In genomic region chr22:38056969-38057841, GRCh38 we compare ENCODE assay signal across 1 cellular context.
TF ChIP-seq lines count a peak whose summit lies in the region.

TSS of gene PICK1 (plus strand) at chr22:38057404. CDS start at chr22:38057810, 406 bp downstream.

TF ChIP-seq in HepG2, 621 proteins besides CTCF, POLR2A, EP300 and RAD21 (continued from another document and continues in another):
- TF ChIP-seq GFI1 (CRISPR knock-in tag; IDR thresholded peaks at IDR 0.05; ENCODE audit: borderline replicate concordance) (peak; percentile 38; the same call in 1 of the 2 replicates), HOXA9 (CRISPR knock-in tag; IDR thresholded peaks at IDR 0.05; ENCODE audit: borderline replicate concordance) (no peak), ZKSCAN5 (CRISPR knock-in tag; IDR thresholded peaks at IDR 0.05) (no peak), ZBTB8A (CRISPR knock-in tag; IDR thresholded peaks at IDR 0.05; ENCODE audit: borderline replicate concordance, low read depth) (no peak), ZNF619 (CRISPR knock-in tag; IDR thresholded peaks at IDR 0.05) (no peak), MIER3 (CRISPR knock-in tag; IDR thresholded peaks at IDR 0.05; ENCODE audit: borderline replicate concordance) (0 out of 2 replicates have a peak, but pooled peaks have one; percentile 15), JUN (CRISPR knock-in tag; IDR thresholded peaks at IDR 0.05) (no peak), ZNF605 (CRISPR knock-in tag; IDR thresholded peaks at IDR 0.05) (0 out of 2 replicates have a peak, but pooled peaks have one; percentile 21), ZNF780A (CRISPR knock-in tag; IDR thresholded peaks at IDR 0.05) (no peak), ZBTB10 (CRISPR knock-in tag; IDR thresholded peaks at IDR 0.05; ENCODE audit: borderline replicate concordance) (no peak), THAP7 (CRISPR knock-in tag; IDR thresholded peaks at IDR 0.05) (peak; percentile 100), TRAFD1 (CRISPR knock-in tag; IDR thresholded peaks at IDR 0.05; ENCODE audit: borderline replicate concordance) (no peak), AKAP8 (CRISPR knock-in tag; IDR thresholded peaks at IDR 0.05) (no peak), RFX1 (IDR thresholded peaks at IDR 0.05) (peak; percentile 88), DPF2 (CRISPR knock-in tag; IDR thresholded peaks at IDR 0.05; ENCODE audit: borderline replicate concordance, low read depth) (no peak), ARNTL (CRISPR knock-in tag; IDR thresholded peaks at IDR 0.05) (no peak), MEF2D (CRISPR knock-in tag; IDR thresholded peaks at IDR 0.05) (no peak), ZNF556 (CRISPR knock-in tag; IDR thresholded peaks at IDR 0.05; ENCODE audit: borderline replicate concordance) (0 out of 2 replicates have a peak, but pooled peaks have one; percentile 46), GATAD1 (CRISPR knock-in tag; IDR thresholded peaks at IDR 0.05) (peak; percentile 87), ZSCAN20 (CRISPR knock-in tag; IDR thresholded peaks at IDR 0.05; ENCODE audit: borderline replicate concordance) (no peak), KAT8 (CRISPR knock-in tag; IDR thresholded peaks at IDR 0.05) (peak; percentile 94), MIXL1 (CRISPR knock-in tag; IDR thresholded peaks at IDR 0.05) (no peak), TAF1 (CRISPR knock-in tag; IDR thresholded peaks at IDR 0.05) (peak; percentile 68), RCOR2 (CRISPR knock-in tag; IDR thresholded peaks at IDR 0.05) (peak; percentile 52), HHEX (CRISPR knock-in tag; IDR thresholded peaks at IDR 0.05) (no peak), ATF7-NPFF (CRISPR knock-in tag; IDR thresholded peaks at IDR 0.05; ENCODE audit: low read depth) (no peak), CAMTA2 (CRISPR knock-in tag; IDR thresholded peaks at IDR 0.05; ENCODE audit: borderline replicate concordance) (0 out of 2 replicates have a peak, but pooled peaks have one; percentile 68), ZIK1 (CRISPR knock-in tag; IDR thresholded peaks at IDR 0.05; ENCODE audit: borderline replicate concordance, low read depth) (no peak), RBFOX2 (IDR thresholded peaks at IDR 0.05; ENCODE audit: low read depth, low read length) (peak; percentile 74), KAT2B (IDR thresholded peaks at IDR 0.05; ENCODE audit: borderline replicate concordance, low read depth, low read length) (no peak), JUNB (CRISPR knock-in tag; IDR thresholded peaks at IDR 0.05; ENCODE audit: borderline replicate concordance) (no peak), ZNF687 (CRISPR knock-in tag; IDR thresholded peaks at IDR 0.05) (peak; percentile 95), ZNF547 (CRISPR knock-in tag; IDR thresholded peaks at IDR 0.05) (peak; percentile 48; the same call in 1 of the 2 replicates), ZNF468 (CRISPR knock-in tag; IDR thresholded peaks at IDR 0.05) (no peak)
- TF ChIP-seq, protein P1, sequence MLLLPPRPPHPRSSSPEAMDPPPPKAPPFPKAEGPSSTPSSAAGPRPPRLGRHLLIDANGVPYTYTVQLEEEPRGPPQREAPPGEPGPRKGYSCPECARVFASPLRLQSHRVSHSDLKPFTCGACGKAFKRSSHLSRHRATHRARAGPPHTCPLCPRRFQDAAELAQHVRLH (CRISPR knock-in tag; IDR thresholded peaks at IDR 0.05; ENCODE audit: borderline replicate concordance, low read depth), result no peak
- TF ChIP-seq, protein P2, sequence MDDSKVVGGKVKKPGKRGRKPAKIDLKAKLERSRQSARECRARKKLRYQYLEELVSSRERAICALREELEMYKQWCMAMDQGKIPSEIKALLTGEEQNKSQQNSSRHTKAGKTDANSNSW (CRISPR knock-in tag; IDR thresholded peaks at IDR 0.05; ENCODE audit: borderline replicate concordance), result no peak
- TF ChIP-seq, protein P3, sequence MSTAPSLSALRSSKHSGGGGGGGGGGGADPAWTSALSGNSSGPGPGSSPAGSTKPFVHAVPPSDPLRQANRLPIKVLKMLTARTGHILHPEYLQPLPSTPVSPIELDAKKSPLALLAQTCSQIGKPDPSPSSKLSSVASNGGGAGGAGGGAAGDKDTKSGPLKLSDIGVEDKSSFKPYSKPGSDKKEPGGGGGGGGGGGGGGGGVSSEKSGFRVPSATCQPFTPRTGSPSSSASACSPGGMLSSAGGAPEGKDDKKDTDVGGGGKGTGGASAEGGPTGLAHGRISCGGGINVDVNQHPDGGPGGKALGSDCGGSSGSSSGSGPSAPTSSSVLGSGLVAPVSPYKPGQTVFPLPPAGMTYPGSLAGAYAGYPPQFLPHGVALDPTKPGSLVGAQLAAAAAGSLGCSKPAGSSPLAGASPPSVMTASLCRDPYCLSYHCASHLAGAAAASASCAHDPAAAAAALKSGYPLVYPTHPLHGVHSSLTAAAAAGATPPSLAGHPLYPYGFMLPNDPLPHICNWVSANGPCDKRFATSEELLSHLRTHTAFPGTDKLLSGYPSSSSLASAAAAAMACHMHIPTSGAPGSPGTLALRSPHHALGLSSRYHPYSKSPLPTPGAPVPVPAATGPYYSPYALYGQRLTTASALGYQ (CRISPR knock-in tag; IDR thresholded peaks at IDR 0.05), result no peak
- TF ChIP-seq, protein P4, sequence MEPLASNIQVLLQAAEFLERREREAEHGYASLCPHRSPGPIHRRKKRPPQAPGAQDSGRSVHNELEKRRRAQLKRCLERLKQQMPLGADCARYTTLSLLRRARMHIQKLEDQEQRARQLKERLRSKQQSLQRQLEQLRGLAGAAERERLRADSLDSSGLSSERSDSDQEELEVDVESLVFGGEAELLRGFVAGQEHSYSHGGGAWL (CRISPR knock-in tag; IDR thresholded peaks at IDR 0.05), result peak; percentile 31; the same call in 1 of the 2 replicates
- TF ChIP-seq, protein P5, sequence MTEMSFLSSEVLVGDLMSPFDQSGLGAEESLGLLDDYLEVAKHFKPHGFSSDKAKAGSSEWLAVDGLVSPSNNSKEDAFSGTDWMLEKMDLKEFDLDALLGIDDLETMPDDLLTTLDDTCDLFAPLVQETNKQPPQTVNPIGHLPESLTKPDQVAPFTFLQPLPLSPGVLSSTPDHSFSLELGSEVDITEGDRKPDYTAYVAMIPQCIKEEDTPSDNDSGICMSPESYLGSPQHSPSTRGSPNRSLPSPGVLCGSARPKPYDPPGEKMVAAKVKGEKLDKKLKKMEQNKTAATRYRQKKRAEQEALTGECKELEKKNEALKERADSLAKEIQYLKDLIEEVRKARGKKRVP (CRISPR knock-in tag; IDR thresholded peaks at IDR 0.05), result no peak
- TF ChIP-seq, protein P6, sequence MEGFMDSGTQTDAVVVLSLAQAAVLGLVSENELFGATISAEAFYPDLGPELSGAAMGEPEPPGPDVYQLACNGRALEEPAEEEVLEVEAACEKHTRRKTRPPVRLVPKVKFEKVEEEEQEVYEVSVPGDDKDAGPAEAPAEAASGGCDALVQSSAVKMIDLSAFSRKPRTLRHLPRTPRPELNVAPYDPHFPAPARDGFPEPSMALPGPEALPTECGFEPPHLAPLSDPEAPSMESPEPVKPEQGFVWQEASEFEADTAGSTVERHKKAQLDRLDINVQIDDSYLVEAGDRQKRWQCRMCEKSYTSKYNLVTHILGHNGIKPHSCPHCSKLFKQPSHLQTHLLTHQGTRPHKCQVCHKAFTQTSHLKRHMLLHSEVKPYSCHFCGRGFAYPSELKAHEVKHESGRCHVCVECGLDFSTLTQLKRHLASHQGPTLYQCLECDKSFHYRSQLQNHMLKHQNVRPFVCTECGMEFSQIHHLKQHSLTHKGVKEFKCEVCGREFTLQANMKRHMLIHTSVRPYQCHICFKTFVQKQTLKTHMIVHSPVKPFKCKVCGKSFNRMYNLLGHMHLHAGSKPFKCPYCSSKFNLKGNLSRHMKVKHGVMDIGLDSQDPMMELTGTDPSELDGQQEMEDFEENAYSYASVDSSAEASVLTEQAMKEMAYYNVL (CRISPR knock-in tag; IDR thresholded peaks at IDR 0.05; ENCODE audit: borderline replicate concordance), result peak; percentile 78
- TF ChIP-seq, protein P7, sequence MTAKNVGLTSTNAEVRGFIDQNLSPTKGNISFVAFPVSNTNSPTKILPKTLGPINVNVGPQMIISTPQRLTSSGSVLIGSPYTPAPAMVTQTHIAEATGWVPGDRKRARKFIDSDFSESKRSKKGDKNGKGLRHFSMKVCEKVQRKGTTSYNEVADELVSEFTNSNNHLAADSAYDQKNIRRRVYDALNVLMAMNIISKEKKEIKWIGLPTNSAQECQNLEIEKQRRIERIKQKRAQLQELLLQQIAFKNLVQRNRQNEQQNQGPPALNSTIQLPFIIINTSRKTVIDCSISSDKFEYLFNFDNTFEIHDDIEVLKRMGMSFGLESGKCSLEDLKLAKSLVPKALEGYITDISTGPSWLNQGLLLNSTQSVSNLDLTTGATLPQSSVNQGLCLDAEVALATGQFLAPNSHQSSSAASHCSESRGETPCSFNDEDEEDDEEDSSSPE (CRISPR knock-in tag; IDR thresholded peaks at IDR 0.05), result peak; percentile 65
